19 cellular contexts compared by ENCODE assay signal in genomic region chr15:72451224-72451623, GRCh38. TPM values are rescaled to one million over a fixed set of nuclear protein-coding genes. Genes with fewer than 3 reads are reported as not detected.
DNase-seq lines count a peak whose midpoint lies in the region; ATAC-seq, FAIRE-seq and TF ChIP-seq lines count a peak whose summit lies in the region.
"Had no signal": no experiment of that assay in that cellular context is flagged by ENCODE, and none has a peak within 500 bp of the region (broad histone marks: within the 10 kb centered on the region; RNA-seq: fewer than 3 reads in every experiment).

No MANE protein-coding gene starts in this region.

- no peak overlapping the region for H4K8ac ChIP-seq in H1 (ENCODE audit: extremely low read depth, insufficient read depth, low read length)

- H3K56ac ChIP-seq in H1 (replicated peaks; ENCODE audit: insufficient read length, low read depth, low read length), result no peak overlapping the region

- no peak overlapping the region for H2AK5ac ChIP-seq in H1 (ENCODE audit: low read depth, low read length)

- in situ Hi-C loops in HepG2 (cut with HindIII; ENCODE audit: extremely low pct_ligation_motif_present, low pct_unique_long_range_greater_than_20kb), result no loop called here

- H3K9me3 ChIP-seq in HepG2 (ENCODE audit: low read length) (no peaks in the 10 kb centered on the region), right lobe of liver (no peaks in the 10 kb centered on the region), H1 (ENCODE audit: insufficient read depth in 2 of 2, low read depth in 1 of 2, low read length in 1 of 2) (no peaks in the 10 kb centered on the region)
- H3K9me3 ChIP-seq: A549, BE2C had no signal

- FAIRE-seq in HepG2 (lab: Jason Lieb, UNC) (no peak), H1 (lab: Jason Lieb, UNC) (no peak)
- FAIRE-seq: A549, D721Med had no signal

- H2BK12ac ChIP-seq in H1 (ENCODE audit: low read depth, low read length), result no peak overlapping the region

- TF ChIP-seq CTCF in HepG2 (CRISPR knock-in tag; IDR thresholded peaks at IDR 0.05), result no peak
- no peak for TF ChIP-seq CTCF in right lobe of liver (IDR thresholded peaks at IDR 0.05)
- TF ChIP-seq CTCF in H1 (IDR thresholded peaks at IDR 0.05; ENCODE audit: control extremely low read depth in 1 of 3, insufficient read depth in 1 of 3, low read depth in 1 of 3, low read length in 3 of 3), result no peak

- no peak overlapping the region for H2BK5ac ChIP-seq in H1 (ENCODE audit: low read depth, low read length)

- peak overlapping the region; percentile 63 for H2AFZ ChIP-seq in HepG2 (ENCODE audit: low read length)
- peak overlapping the region; percentile 92; the same call in 1 of the 2 replicates for H2AFZ ChIP-seq in H1 (ENCODE audit: low read length)

- H3K79me2 ChIP-seq in HepG2 (ENCODE audit: insufficient read depth, low read length) (no peaks in the 10 kb centered on the region), H1 (ENCODE audit: control insufficient read depth in 1 of 2, insufficient read depth in 2 of 2, low read length in 2 of 2) (no peaks in the 10 kb centered on the region)

- H3K23me2 ChIP-seq in H1 (ENCODE audit: low read depth, low read length), result no peaks in the 10 kb centered on the region

- BruUV-seq in HepG2 (replicated peaks; lab: Mats Ljungman, UMichigan), result no TSS peak

- DNase-seq in HepG2 (ENCODE audit: low spot score), result no peak
- DNase-seq in right lobe of liver, result no peak
- peak; percentile 9 for DNase-seq in NCI-H69 (lab: John Stamatoyannopoulos, UW)
- no peak for DNase-seq in H1 (ENCODE audit: low read depth in 1 of 2, low spot score in 2 of 2)
- DNase-seq in NCI-H345 (lab: John Stamatoyannopoulos, UW), result no peak
- DNase-seq in Kasumi-1 (lab: John Stamatoyannopoulos, UW), result no peak
- DNase-seq in SHP77 treated with DMSO at 0.1 percent for 48 hours (lab: John Stamatoyannopoulos, UW), result no peak
- DNase-seq: BE2C; CD8-positive, alpha-beta T cell; COR-L47; DMS153; H7 had no signal

- peaks cover 0 to 2% of the 10 kb centered on the region in 2 experiments; a peak in 2 of 5 replicates for H3K27me3 ChIP-seq in HepG2 (ENCODE audit: control insufficient read depth in 1 of 2, insufficient read depth in 2 of 2, low read length in 2 of 2)
- H3K27me3 ChIP-seq in right lobe of liver, result no peaks in the 10 kb centered on the region
- no peaks in the 10 kb centered on the region for H3K27me3 ChIP-seq in H1 (replicated peaks in 1 of 4; ENCODE audit: control insufficient read depth in 3 of 4, extremely low read depth in 1 of 4, insufficient read depth in 3 of 4, low read length in 3 of 4)

- intact Hi-C loops in HepG2 (cut with micrococcal nuclease; ENCODE audit: unreplicated experiment), result no loop called here
- intact Hi-C loops in right lobe of liver (cut with DNase I), result no loop called here

- ATAC-seq in HepG2 (peak; percentile 87), right lobe of liver (no peak)
- ATAC-seq: CD8-positive, alpha-beta T cell had no signal

- H3K4me1 ChIP-seq in HepG2 (ENCODE audit: insufficient read depth, low read length) (peaks cover 13% of the 10 kb centered on the region), right lobe of liver (no peaks in the 10 kb centered on the region), H1 (replicated peaks in 1 of 4; ENCODE audit: control insufficient read depth in 3 of 4, insufficient read depth in 4 of 4, low read length in 3 of 4) (no peaks in the 10 kb centered on the region)
- H3K4me1 ChIP-seq: A549, BE2C had no signal

- CTCF ChIA-PET in HepG2 (lab: Yijun Ruan, JAX; ENCODE audit: low intra/inter-chr PET ratio, low total read pairs) (no interaction called here), H1 (lab: Charles Lee; ENCODE audit: partially characterized antibody) (interaction anchor here (0.7 to 1.3 kb wide), 3 partner anchors 10 to 69 kb away, joined by 3 to 6 read pairs (median 4); no protein-coding TSS in a partner anchor)

- H3K23ac ChIP-seq in H1 (ENCODE audit: insufficient read length), result no peak overlapping the region

- no peak overlapping the region for H3K27ac ChIP-seq in HepG2 (ENCODE audit: extremely low read length, insufficient read depth, low read length)
- H3K27ac ChIP-seq in right lobe of liver, result no peak overlapping the region
- no peak overlapping the region for H3K27ac ChIP-seq in H1 (ENCODE audit: low read depth, low read length)
- H3K27ac ChIP-seq: A549, C4-2B had no signal

- H3K9ac ChIP-seq in HepG2 (ENCODE audit: insufficient read depth, low read depth, low read length) (no peak overlapping the region), H1 (replicated peaks in 1 of 4; ENCODE audit: extremely low read depth in 1 of 4, low read depth in 3 of 4, low read length in 3 of 4) (no peak overlapping the region)

- TF ChIP-seq RAD21 in HepG2 (CRISPR knock-in tag; IDR thresholded peaks at IDR 0.05), result no peak
- TF ChIP-seq RAD21 in H1 (IDR thresholded peaks at IDR 0.05 in 1 of 2, conservative IDR thresholded peaks at IDR 0.05 in 1 of 2; ENCODE audit: low read depth in 2 of 2, low read length in 2 of 2), result no peak

- H3K79me1 ChIP-seq in H1 (ENCODE audit: low read depth, low read length), result no peaks in the 10 kb centered on the region

- no peak for TF ChIP-seq POLR2A in HepG2 (IDR thresholded peaks at IDR 0.05; ENCODE audit: insufficient read depth in 1 of 2, low read depth in 2 of 2, low read length in 2 of 2)
- TF ChIP-seq POLR2A in right lobe of liver (IDR thresholded peaks at IDR 0.05), result no peak
- TF ChIP-seq POLR2A in H1 (IDR thresholded peaks at IDR 0.05; ENCODE audit: control extremely low read depth in 1 of 2, low read depth in 2 of 2, low read length in 2 of 2), result no peak

- no peak overlapping the region for H3K14ac ChIP-seq in H1 (ENCODE audit: insufficient read length)

- H2BK120ac ChIP-seq in H1 (replicated peaks; ENCODE audit: low read depth, low read length), result no peak overlapping the region

- no peak overlapping the region for H3K4ac ChIP-seq in H1 (replicated peaks; ENCODE audit: insufficient read length, low read depth, low read length)

- H4K5ac ChIP-seq in H1 (ENCODE audit: insufficient read length, low read depth, low read length), result no peak overlapping the region

- H3K4me2 ChIP-seq in HepG2 (ENCODE audit: low read depth, low read length) (peak overlapping the region; percentile 76), H1 (ENCODE audit: insufficient read depth in 1 of 2, low read depth in 2 of 2, low read length in 2 of 2) (no peak overlapping the region)
- H3K4me2 ChIP-seq: A549 had no signal

- H4K20me1 ChIP-seq in HepG2 (ENCODE audit: insufficient read depth, low read length) (no peaks in the 10 kb centered on the region), H1 (replicated peaks in 1 of 2; ENCODE audit: control insufficient read depth in 1 of 2, insufficient read depth in 2 of 2, low read length in 2 of 2) (no peaks in the 10 kb centered on the region)

- TF ChIP-seq EP300 in HepG2 (IDR thresholded peaks at IDR 0.05; ENCODE audit: low read depth in 2 of 2, low read length in 2 of 2) (no peak), HepG2 (CRISPR knock-in tag; IDR thresholded peaks at IDR 0.05; ENCODE audit: borderline replicate concordance) (no peak), H1 (IDR thresholded peaks at IDR 0.05; ENCODE audit: borderline replicate concordance in 1 of 2, low read depth in 2 of 2, low read length in 2 of 2) (no peak)

- POLR2A ChIA-PET in HepG2 (lab: Yijun Ruan, JAX), result interaction anchor here (1.7 kb wide), 1 partner anchor 22 kb away, joined by 4 read pairs; no protein-coding TSS in a partner anchor
- POLR2A ChIA-PET in H1 (lab: Charles Lee; ENCODE audit: partially characterized antibody), result no interaction called here

- H3K18ac ChIP-seq in H1 (ENCODE audit: extremely low read depth, low read length), result no peak overlapping the region

- WGBS in HepG2 (ENCODE audit: low lambda C conversion rate), result 2% methylated on average over 8 of the region's 9 CpGs
- 44% methylated on average over 2 of the region's 9 CpGs for WGBS in right lobe of liver (ENCODE audit: insufficient coverage, low coverage, low lambda C conversion rate, missing lambda C conversion rate)
- WGBS in H1 (ENCODE audit: extremely low coverage in 1 of 2, insufficient coverage in 1 of 2, insufficient read length in 1 of 2, insufficient replicate concordance in 2 of 2, low coverage in 1 of 2, low lambda C conversion rate in 2 of 2, missing lambda C conversion rate in 1 of 2), 2 experiments, result 86% methylated on average over 9 of the region's 9 CpGs; no CpG with 5 or more reads in 1 of the 2 experiments

- no peak overlapping the region for H2BK15ac ChIP-seq in H1 (ENCODE audit: low read length)

- H2BK20ac ChIP-seq in H1 (ENCODE audit: low read length), result no peak overlapping the region

- H3K36me3 ChIP-seq in HepG2 (replicated peaks in 1 of 2; ENCODE audit: control insufficient read depth in 1 of 2, insufficient read depth in 2 of 2, low read length in 2 of 2) (no peaks in the 10 kb centered on the region), right lobe of liver (no peaks in the 10 kb centered on the region), H1 (ENCODE audit: control insufficient read depth in 2 of 4, insufficient read depth in 4 of 4, low read length in 3 of 4) (no peaks in the 10 kb centered on the region)
- H3K36me3 ChIP-seq: BE2C had no signal

- H3K4me3 ChIP-seq in HepG2 (replicated peaks in 1 of 3; ENCODE audit: insufficient read depth in 1 of 3, low read depth in 2 of 3, low read length in 3 of 3) (peak overlapping the region; percentile 21 to 62 (median 38); a peak in 5 of 6 replicates), right lobe of liver (no peak overlapping the region), H1 (ENCODE audit: extremely low read depth in 1 of 4, insufficient read depth in 2 of 4, low read depth in 3 of 4, low read length in 4 of 4) (no peak overlapping the region)
- H3K4me3 ChIP-seq: A549 had no signal

- no peak overlapping the region for H4K91ac ChIP-seq in H1 (replicated peaks; ENCODE audit: insufficient read length, low read length)

RNA-seq across cellular contexts. Expression of gene ARIH1, which starts 22.9 kb away (rescaled TPM):
- total RNA-seq in HepG2 (2016; rRNA removed; fragmentation: Illumina TruSeq; extraction: Trizol) (59.8 and 86.6 TPM in 2 replicates), right lobe of liver (10 to 100 TPM; 19.3 to 84.7 (median 69.9) TPM)
- total RNA-seq in HepG2 (2016; cell fraction: cytosol; rRNA removed; fragmentation: Illumina TruSeq; extraction: Trizol; ENCODE audit: low read depth), result 14.0 and 16.1 TPM in 2 replicates
- 61.7 and 80.6 TPM in 2 replicates for total RNA-seq in HepG2 (2016; cell fraction: insoluble cytoplasmic fraction; rRNA removed; fragmentation: Illumina TruSeq; extraction: Trizol)
- 28.0 and 28.9 TPM in 2 replicates for total RNA-seq in HepG2 (2016; cell fraction: membrane; rRNA removed; fragmentation: Illumina TruSeq; extraction: Trizol)
- 56.2 and 63.4 TPM in 2 replicates for total RNA-seq in HepG2 (2016; cell fraction: nucleus; rRNA removed; fragmentation: Illumina TruSeq; extraction: Trizol)
- polyA plus RNA-seq in HepG2 (2011; rRNA removed) (38.8 TPM in 2 replicates), H1 (2011; rRNA removed) (15.6 and 32.7 TPM in 2 replicates)
- polyA plus RNA-seq in HepG2 (2011; cell fraction: cytosol; rRNA removed), result 12.6 and 18.8 TPM in 2 replicates
- 31.9 and 33.5 TPM in 2 replicates for polyA plus RNA-seq in HepG2 (2011; cell fraction: nucleus; rRNA removed)
- 43.8 and 62.8 TPM in 2 replicates for polyA plus RNA-seq in HepG2 (2012)
- polyA plus RNA-seq in HepG2 (2016; cell fraction: cytosol; fragmentation: Illumina TruSeq; extraction: Trizol; ENCODE audit: low read depth), result 3.8 TPM in 2 replicates
- 62.5 and 68.7 TPM in 2 replicates for polyA plus RNA-seq in HepG2 (2016; cell fraction: insoluble cytoplasmic fraction; fragmentation: Illumina TruSeq; extraction: Trizol; ENCODE audit: low read depth)
- polyA plus RNA-seq in HepG2 (2016; cell fraction: membrane; fragmentation: Illumina TruSeq; extraction: Trizol; ENCODE audit: low read depth), result 11.2 and 12.2 TPM in 2 replicates
- polyA plus RNA-seq in HepG2 (2016; cell fraction: nucleus; fragmentation: Illumina TruSeq; extraction: Trizol; ENCODE audit: insufficient read depth, low read depth), result 72.1 and 79.2 TPM in 2 replicates
- polyA minus RNA-seq in HepG2 (2011; rRNA and poly(A)+ RNA removed; ENCODE audit: low replicate concordance), result 85.1 and 129 TPM in 2 replicates
- polyA minus RNA-seq in HepG2 (2011; cell fraction: cytosol; rRNA and poly(A)+ RNA removed), result 56.6 and 72.9 TPM in 2 replicates
- 81.6 and 98.1 TPM in 2 replicates for polyA minus RNA-seq in HepG2 (2011; cell fraction: nucleus; rRNA and poly(A)+ RNA removed)
- total RNA-seq in H1 (2021; fragmentation: NEBNext Ultra II Directional; extraction: Animal tissue kit (Norgen Biotek cat#: 25700)), result 169 and 179 TPM in 2 replicates
- polyA plus RNA-seq in H1 (2011; cell fraction: cytosol; rRNA removed), result 33.0 TPM
- polyA plus RNA-seq in H1 (2011; cell fraction: nucleus; rRNA removed), result 51.8 TPM
- 44.8 to 78.8 TPM (median 62.4 TPM) in 4 replicates for polyA plus RNA-seq in H1 (2012, experiment 1 of 2)
- polyA plus RNA-seq in H1 (2012, experiment 2 of 2), result 1.6 TPM
- 62.0 TPM for polyA plus RNA-seq in H1 (2013, experiment 1 of 2)
- polyA plus RNA-seq in H1 (2013, experiment 2 of 2), result 58.0 TPM
- 152 TPM in 2 replicates for polyA minus RNA-seq in H1 (2011; rRNA and poly(A)+ RNA removed)
- polyA minus RNA-seq in H1 (2011; cell fraction: cytosol; rRNA and poly(A)+ RNA removed), result 124 TPM
- polyA minus RNA-seq in H1 (2011; cell fraction: nucleus; rRNA and poly(A)+ RNA removed), result 90.8 TPM

RNA-seq across cellular contexts. Expression of gene TMEM202, which starts 53.1 kb away (rescaled TPM):
- total RNA-seq in HepG2 (2016; rRNA removed; fragmentation: Illumina TruSeq; extraction: Trizol) (not detected in 2 replicates), right lobe of liver (not detected)
- total RNA-seq in HepG2 (2016; cell fraction: cytosol; rRNA removed; fragmentation: Illumina TruSeq; extraction: Trizol; ENCODE audit: low read depth), result not detected in 2 replicates
- total RNA-seq in HepG2 (2016; cell fraction: insoluble cytoplasmic fraction; rRNA removed; fragmentation: Illumina TruSeq; extraction: Trizol), result not detected in 2 replicates
- total RNA-seq in HepG2 (2016; cell fraction: membrane; rRNA removed; fragmentation: Illumina TruSeq; extraction: Trizol), result not detected in 2 replicates
- total RNA-seq in HepG2 (2016; cell fraction: nucleus; rRNA removed; fragmentation: Illumina TruSeq; extraction: Trizol), result not detected in 2 replicates
- polyA plus RNA-seq in HepG2 (2011; rRNA removed) (not detected in 2 replicates), H1 (2011; rRNA removed) (not detected in 2 replicates)
- polyA plus RNA-seq in HepG2 (2011; cell fraction: cytosol; rRNA removed), result not detected in 2 replicates
- not detected in 2 replicates for polyA plus RNA-seq in HepG2 (2011; cell fraction: nucleus; rRNA removed)
- polyA plus RNA-seq in HepG2 (2012), result not detected in 2 replicates
- polyA plus RNA-seq in HepG2 (2016; cell fraction: cytosol; fragmentation: Illumina TruSeq; extraction: Trizol; ENCODE audit: low read depth), result not detected in 2 replicates
- not detected in 2 replicates for polyA plus RNA-seq in HepG2 (2016; cell fraction: insoluble cytoplasmic fraction; fragmentation: Illumina TruSeq; extraction: Trizol; ENCODE audit: low read depth)
- not detected in 2 replicates for polyA plus RNA-seq in HepG2 (2016; cell fraction: membrane; fragmentation: Illumina TruSeq; extraction: Trizol; ENCODE audit: low read depth)
- polyA plus RNA-seq in HepG2 (2016; cell fraction: nucleus; fragmentation: Illumina TruSeq; extraction: Trizol; ENCODE audit: insufficient read depth, low read depth), result not detected in 2 replicates
- not detected in 2 replicates for polyA minus RNA-seq in HepG2 (2011; rRNA and poly(A)+ RNA removed; ENCODE audit: low replicate concordance)
- polyA minus RNA-seq in HepG2 (2011; cell fraction: cytosol; rRNA and poly(A)+ RNA removed), result not detected in 2 replicates
- not detected in 2 replicates for polyA minus RNA-seq in HepG2 (2011; cell fraction: nucleus; rRNA and poly(A)+ RNA removed)
- not detected in 2 replicates for total RNA-seq in H1 (2021; fragmentation: NEBNext Ultra II Directional; extraction: Animal tissue kit (Norgen Biotek cat#: 25700))
- polyA plus RNA-seq in H1 (2011; cell fraction: cytosol; rRNA removed), result not detected
- not detected for polyA plus RNA-seq in H1 (2011; cell fraction: nucleus; rRNA removed)
- polyA plus RNA-seq in H1 (2012, experiment 1 of 2), result not detected in 4 replicates
- not detected for polyA plus RNA-seq in H1 (2012, experiment 2 of 2)
- polyA plus RNA-seq in H1 (2013, experiment 1 of 2), result not detected
- not detected for polyA plus RNA-seq in H1 (2013, experiment 2 of 2)
- not detected in 2 replicates for polyA minus RNA-seq in H1 (2011; rRNA and poly(A)+ RNA removed)
- not detected for polyA minus RNA-seq in H1 (2011; cell fraction: cytosol; rRNA and poly(A)+ RNA removed)
- not detected for polyA minus RNA-seq in H1 (2011; cell fraction: nucleus; rRNA and poly(A)+ RNA removed)
- total RNA-seq: CD8-positive, alpha-beta T cell; Daoy; H7; HT-29 had no signal
- polyA plus RNA-seq: A549, AG04450, IgD-negative memory B cell had no signal

Comparison
In these comparisons a context has a peak if more than half of its experiments do, and no peak if none do; other contexts are left out.
1. H3K4me3 ChIP-seq: peak in HepG2 (3 of 3); none in right lobe of liver (0 of 3) and H1 (0 of 4).